In genomic region chr16:75555707-75556512, GRCh38 we compare ENCODE assay signal across 8 cellular contexts. TPM values are rescaled to one million over a fixed set of nuclear protein-coding genes. Genes with fewer than 3 reads are reported as not detected.
A peak's percentile ranks its signal among the peaks of the same experiment; 100 is the strongest.
DNase-seq lines count a peak whose midpoint lies in the region; TF ChIP-seq lines count a peak whose summit lies in the region.

A gene with protein sequence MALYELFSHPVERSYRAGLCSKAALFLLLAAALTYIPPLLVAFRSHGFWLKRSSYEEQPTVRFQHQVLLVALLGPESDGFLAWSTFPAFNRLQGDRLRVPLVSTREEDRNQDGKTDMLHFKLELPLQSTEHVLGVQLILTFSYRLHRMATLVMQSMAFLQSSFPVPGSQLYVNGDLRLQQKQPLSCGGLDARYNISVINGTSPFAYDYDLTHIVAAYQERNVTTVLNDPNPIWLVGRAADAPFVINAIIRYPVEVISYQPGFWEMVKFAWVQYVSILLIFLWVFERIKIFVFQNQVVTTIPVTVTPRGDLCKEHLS (minus strand): TSS chr16:75556252. CDS start chr16:75556209, 43 bp downstream.

- no peaks in the 10 kb centered on the region for H3K27me3 Mint-ChIP-seq in neural crest cell (ENCODE audit: low read depth)

- peak within 1 kb of the TSS; percentile 93 for H3K4me2 ChIP-seq in GM23248 (ENCODE audit: unreplicated experiment)

- TF ChIP-seq CTCF in foreskin fibroblast (IDR thresholded peaks at IDR 0.05; ENCODE audit: low read depth, low read length), result peak; percentile 13
- peak; percentile 11 for TF ChIP-seq CTCF in neural crest cell (conservative IDR thresholded peaks at IDR 0.05)
- no peak for TF ChIP-seq CTCF in stomach (IDR thresholded peaks at IDR 0.05)

- H3K4me3 Mint-ChIP-seq in neural crest cell, result peak within 1 kb of the TSS; percentile 99

- DNase-seq in ELF-1 (ENCODE audit: low read depth, low spot score), result peak; percentile 96
- peak; percentile 97 for DNase-seq in GM23248
- DNase-seq in Kasumi-1 (lab: John Stamatoyannopoulos, UW), result peak; percentile 90 to 91
- peak; percentile 97 to 98 for DNase-seq in SHP77 (lab: John Stamatoyannopoulos, UW)
- peak; percentile 88 for DNase-seq in activated gamma-delta T cell (lab: John Stamatoyannopoulos, UW)
- peak; percentile 95 to 98 for DNase-seq in foreskin fibroblast
- peak; percentile 95 for DNase-seq in neural crest cell (ENCODE audit: low read depth, low spot score)
- peak; percentile 97 for DNase-seq in stomach

- 1 to 2% methylated on average over 77 to 78 of the region's 80 CpGs for WGBS in GM23248 (ENCODE audit: low coverage in 1 of 2, low lambda C conversion rate in 2 of 2, missing lambda C conversion rate in 2 of 2), 2 experiments
- 0 to 2% (median 0%) methylated on average over 23 to 80 of the region's 80 CpGs for WGBS in stomach, 5 donors

- H3K9me3 Mint-ChIP-seq in neural crest cell, result no peaks in the 10 kb centered on the region

- H3K27ac Mint-ChIP-seq in neural crest cell (ENCODE audit: unreplicated experiment), result peak within 1 kb of the TSS; percentile 99

- no peaks in the 10 kb centered on the region for H3K9me3 ChIP-seq in GM23248 (ENCODE audit: low read depth)
- H3K9me3 ChIP-seq in stomach, result no peaks in the 10 kb centered on the region

- H3K79me2 ChIP-seq in GM23248 (ENCODE audit: insufficient read depth), result 0 out of 2 replicates have a peak, but pooled peaks cover 3% of the 10 kb centered on the region

- H4K20me1 ChIP-seq in GM23248 (ENCODE audit: insufficient read depth), result no peaks in the 10 kb centered on the region

- intact Hi-C loops in stomach (cut with DNase I; ENCODE audit: low total_unique reads), result no loop called here

- peak within 1 kb of the TSS; percentile 84 for H3K4me3 ChIP-seq in GM23248
- H3K4me3 ChIP-seq in foreskin fibroblast (ENCODE audit: low read depth in 1 of 2, low read length in 2 of 2), result peak within 1 kb of the TSS; percentile 73 to 79
- peak within 1 kb of the TSS; percentile 68 to 91 (median 80) for H3K4me3 ChIP-seq in stomach

- H3K36me3 ChIP-seq in GM23248 (ENCODE audit: low read depth), result no peaks in the 10 kb centered on the region
- no peaks in the 10 kb centered on the region for H3K36me3 ChIP-seq in stomach

- no peaks in the 10 kb centered on the region for H3K36me3 Mint-ChIP-seq in neural crest cell (ENCODE audit: low read depth)

- TF ChIP-seq EP300 in stomach (IDR thresholded peaks at IDR 0.05), result no peak

- peak within 1 kb of the TSS; percentile 98 for H2AFZ ChIP-seq in GM23248

- peaks cover 39% of the 10 kb centered on the region for H3K4me1 Mint-ChIP-seq in neural crest cell

- TF ChIP-seq POLR2A in stomach (IDR thresholded peaks at IDR 0.05), result no peak

- no peaks in the 10 kb centered on the region for H3K9me2 ChIP-seq in GM23248 (ENCODE audit: insufficient read depth)

- H3K4me1 ChIP-seq in GM23248 (ENCODE audit: insufficient read depth) (peaks cover 4% of the 10 kb centered on the region; the same call in 1 of the 2 replicates), stomach (peaks cover 19 to 28% (median 20%) of the 10 kb centered on the region in 4 donors)

- peak within 1 kb of the TSS; percentile 86 for H3K9ac ChIP-seq in GM23248

- in situ Hi-C loops in GM23248 (cut with MboI), result no loop called here

- H3K27me3 ChIP-seq in GM23248 (replicated peaks; ENCODE audit: insufficient read depth) (no peaks in the 10 kb centered on the region), stomach (no peaks in the 10 kb centered on the region)

- H3K27ac ChIP-seq in GM23248 (peak within 1 kb of the TSS; percentile 76), stomach (peak within 1 kb of the TSS; percentile 67 to 85 (median 83))

- peaks cover 4% of the 10 kb centered on the region for H3F3A ChIP-seq in GM23248 (ENCODE audit: insufficient read depth)

RNA-seq across cellular contexts. Expression of the gene that starts here (rescaled TPM):
- total RNA-seq in GM23248 (2014; rRNA removed; shearing (Covaris generic)), result 14.2 and 20.3 TPM in 2 replicates
- polyA plus RNA-seq in GM23248 (2016; fragmentation: Nextera tagmentation; extraction: Ambion mirVana) (12.7 and 13.5 TPM in 2 replicates), stomach (1 to 10 TPM; 1.1 to 2.9 (median 1.5) TPM)
- total RNA-seq in neural crest cell (25.8 and 27.5 TPM in 2 replicates), stomach (10 to 100 TPM in 2 of 5 donors, 1 to 10 TPM in 2, not detected in 1; 4.6 to 14.1 (median 11.2) TPM)

Comparison
In these comparisons a context has a peak if more than half of its experiments do, and no peak if none do; other contexts are left out.
1. Peak in every context shown above with its lines: DNase-seq, H3K4me3 ChIP-seq and H3K27ac ChIP-seq.
2. CTCF ChIP-seq: peak in foreskin fibroblast (single experiment) and neural crest cell (single experiment); none in stomach (0 of 7).